1 cellular context compared by ENCODE assay signal in genomic region chr5:136133416-136134383, GRCh38.
TF ChIP-seq lines count a peak whose summit lies in the region.

No MANE protein-coding gene starts in this region.

TF ChIP-seq in liver, 16 proteins besides CTCF, POLR2A, EP300 and RAD21 (continued from another document):
- no peak for TF ChIP-seq EGR1 (IDR thresholded peaks at IDR 0.05; ENCODE audit: low read depth in 2 of 2)
- no peak for TF ChIP-seq YY1 (IDR thresholded peaks at IDR 0.05)
- TF ChIP-seq GABPA (IDR thresholded peaks at IDR 0.05 in 1 of 2, conservative IDR thresholded peaks at IDR 0.05 in 1 of 2) = no peak
TF ChIP-seq in liver: peak in this region for 2.
